34 cellular contexts compared by ENCODE assay signal in the genomic region with DNA sequence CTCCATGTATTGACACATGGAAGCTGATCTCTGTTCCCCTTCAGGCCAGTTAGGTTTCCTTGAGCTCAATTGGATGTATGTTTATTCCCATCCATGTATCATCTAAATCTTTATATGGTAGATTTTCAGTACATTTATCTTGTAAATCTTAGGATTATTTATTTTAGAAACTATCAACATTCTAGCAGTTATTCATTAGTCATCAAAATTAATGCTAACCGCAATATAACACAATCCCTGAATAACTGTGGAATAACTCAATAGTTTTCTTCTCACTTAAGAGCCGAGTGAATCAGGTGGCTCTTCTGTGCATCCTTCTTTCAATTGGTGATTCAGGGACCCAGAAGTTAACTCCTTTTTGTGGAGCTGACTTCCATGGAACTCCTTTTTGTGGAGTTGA. TPM values are rescaled to one million over a fixed set of nuclear protein-coding genes. Genes with fewer than 3 reads are reported as not detected.
"Had no signal": no experiment of that assay in that cellular context is flagged by ENCODE, and none has a peak within 500 bp of the region (broad histone marks: within the 10 kb centered on the region; RNA-seq: fewer than 3 reads in every experiment).

No MANE protein-coding gene starts in this region.

- H3K4me3 ChIP-seq: adrenal gland, ascending aorta, body of pancreas, breast epithelium, cardiac muscle cell had no signal

- H3K36me3 ChIP-seq: adrenal gland, ascending aorta, brain microvascular endothelial cell, breast epithelium, cardiac muscle cell had no signal

- H3K4me1 ChIP-seq: ascending aorta, breast epithelium had no signal

- H3K27ac ChIP-seq: adrenal gland, ascending aorta, body of pancreas, brain microvascular endothelial cell, breast epithelium, cardiac muscle cell had no signal

- H3K27me3 ChIP-seq: ascending aorta, brain microvascular endothelial cell had no signal

- H3K9me3 ChIP-seq: adrenal gland, ascending aorta, body of pancreas, breast epithelium had no signal

- ATAC-seq: activated naive CD4-positive, alpha-beta T cell treated with anti-CD3 and anti-CD28 coated beads, Interleukin-2, amount 50 U/mL, for 72 hours; activated naive CD8-positive, alpha-beta T cell treated with anti-CD3 and anti-CD28 coated beads, Interleukin-2, amount 50 U/mL, for 24 hours; activated T-cell treated with anti-CD3 and anti-CD28 coated beads, Interleukin-2, amount 50 U/mL, for 4 hours; activated T-cell treated with anti-CD3 and anti-CD28 coated beads, Interleukin-2, amount 50 U/mL, for 72 hours; activated T-helper 17 cell treated with anti-CD3 and anti-CD28 coated beads, Interleukin-2, amount 50 U/mL, for 72 hours; body of pancreas had no signal

- DNase-seq: activated effector memory CD4-positive, alpha-beta T cell treated with anti-CD3 and anti-CD28 coated beads, Interleukin-2, amount 50 U/mL, for 16 hours; activated effector memory CD4-positive, alpha-beta T cell treated with Interleukin-2 at 50 U/mL for 16 hours; activated gamma-delta T cell; activated gamma-delta T cell treated with Interleukin-2 at 50 U/mL for 16 hours; activated naive CD4-positive, alpha-beta T cell; activated naive CD4-positive, alpha-beta T cell treated with anti-CD3 and anti-CD28 coated beads for 36 hours; activated naive CD4-positive, alpha-beta T cell treated with anti-CD3 and anti-CD28 coated beads, Interleukin-2, amount 10 ng/mL, durations not matched to agents 7 days and 5 days; activated naive CD4-positive, alpha-beta T cell treated with anti-CD3 and anti-CD28 coated beads, Interleukin-2, amount 50 U/mL, for 16 hours; activated naive CD4-positive, alpha-beta T cell treated with Interleukin-2 at 50 U/mL for 16 hours; activated naive CD8-positive, alpha-beta T cell treated with anti-CD3 and anti-CD28 coated beads for 36 hours; activated naive CD8-positive, alpha-beta T cell treated with anti-CD3 and anti-CD28 coated beads, Interleukin-2, amount 10 ng/mL, durations not matched to agents 7 days and 5 days; activated naive CD8-positive, alpha-beta T cell treated with anti-CD3 and anti-CD28 coated beads, Interleukin-2, amount 50 U/mL, for 24 hours; activated T-cell treated with anti-CD3 and anti-CD28 coated beads, Interleukin-2, amount 50 U/mL, for 4 hours; activated T-cell treated with anti-CD3 and anti-CD28 coated beads, Interleukin-2, amount 50 U/mL, for 48 hours; activated T-cell treated with anti-CD3 and anti-CD28 coated beads, Interleukin-2, amount 50 U/mL, for 72 hours; adrenal gland; amniotic stem cell; amygdala; anterior cingulate cortex; aorta; body of pancreas; brain microvascular endothelial cell; caudate nucleus; central memory CD4-positive, alpha-beta T cell; cerebellar nuclear complex had no signal

- FAIRE-seq: astrocyte, colon had no signal

RNA-seq across cellular contexts. Expression of gene TBX18, which starts 15.5 kb away (rescaled TPM):
- total RNA-seq: activated naive CD4-positive, alpha-beta T cell treated with anti-CD3 and anti-CD28 coated beads for 36 hours; activated naive CD4-positive, alpha-beta T cell treated with anti-CD3 and anti-CD28 coated beads, Interleukin-2, amount 50 U/mL, for 72 hours; activated naive CD8-positive, alpha-beta T cell treated with anti-CD3 and anti-CD28 coated beads for 36 hours; activated naive CD8-positive, alpha-beta T cell treated with anti-CD3 and anti-CD28 coated beads, Interleukin-2, amount 10 ng/mL, durations not matched to agents 7 days and 5 days; activated T-cell treated with anti-CD3 and anti-CD28 coated beads, Interleukin-2, amount 50 U/mL, for 4 hours; activated T-cell treated with anti-CD3 and anti-CD28 coated beads, Interleukin-2, amount 50 U/mL, for 72 hours; activated T-helper 1 cell treated with anti-CD3 and anti-CD28 coated beads, Interleukin-12 subunit alpha, Interleukin-12 subunit beta, Interleukin-2, Interleukin-4 antibody, amounts not matched to agents 30 ng/mL and 10 ng/mL and 1 ng/mL, durations not matched to agents 14 hours and 24 hours and 36 hours; activated T-helper 17 cell treated with anti-CD3 and anti-CD28 coated beads, Interleukin-2, amount 50 U/mL, for 72 hours; activated T-helper 2 cell treated with anti-CD3 and anti-CD28 coated beads, Interferon-gamma antibody, Interleukin-2, Interleukin-4, amounts not matched to agents 10 μg/mL and 5 μg/mL and 100 μg/mL, durations not matched to agents 14 hours and 24 hours and 36 hours had no signal
